17 cellular contexts compared by ENCODE assay signal in genomic region chr1:98075626-98076025, GRCh38.
DNase-seq lines count a peak whose midpoint lies in the region; ATAC-seq and TF ChIP-seq lines count a peak whose summit lies in the region.
"Had no signal": no experiment of that assay in that cellular context is flagged by ENCODE, and none has a peak within 500 bp of the region (broad histone marks: within the 10 kb centered on the region; RNA-seq: fewer than 3 reads in every experiment).

No MANE protein-coding gene starts in this region.

- H4K20me1 ChIP-seq in mammary epithelial cell (ENCODE audit: insufficient read depth, low read length) = no peaks in the 10 kb centered on the region
- H4K20me1 ChIP-seq: BLaER1 treated with 17β-estradiol and CSF1 and Interleukin-3, amounts not matched to agents 10 nM and 100 nM had no signal

- no peaks in the 10 kb centered on the region for H3K4me1 ChIP-seq in mammary epithelial cell (ENCODE audit: insufficient read depth, low read length)
- H3K4me1 ChIP-seq in breast epithelium = no peaks in the 10 kb centered on the region
- H3K4me1 ChIP-seq: A549; BLaER1 treated with 17β-estradiol and CSF1 and Interleukin-3, amounts not matched to agents 10 nM and 100 nM; Caco-2 had no signal

- no peaks in the 10 kb centered on the region for H3K79me2 ChIP-seq in mammary epithelial cell (ENCODE audit: insufficient read depth, low read length)

- H3K27ac ChIP-seq in mammary epithelial cell (ENCODE audit: insufficient read depth, low read depth, low read length) (no peak overlapping the region), breast epithelium (no peak overlapping the region)
- H3K27ac ChIP-seq: 22Rv1; A549; BLaER1 treated with 17β-estradiol and CSF1 and Interleukin-3, amounts not matched to agents 10 nM and 100 nM; C4-2B had no signal

- TF ChIP-seq CTCF in mammary epithelial cell (conservative IDR thresholded peaks at IDR 0.05 in 1 of 2, IDR thresholded peaks at IDR 0.05 in 1 of 2; ENCODE audit: extremely low read depth in 1 of 2, insufficient read depth in 1 of 2, low read depth in 1 of 2, low read length in 2 of 2) (no peak), breast epithelium (IDR thresholded peaks at IDR 0.05) (no peak)

- 100% methylated on average over 1 of the region's 1 CpG for WGBS in mammary epithelial cell (ENCODE audit: low coverage, missing lambda C conversion rate)

- no peaks in the 10 kb centered on the region for H3K27me3 ChIP-seq in mammary epithelial cell (ENCODE audit: insufficient read depth, low read length)
- no peaks in the 10 kb centered on the region for H3K27me3 ChIP-seq in breast epithelium
- H3K27me3 ChIP-seq: BLaER1 treated with 17β-estradiol and CSF1 and Interleukin-3, amounts not matched to agents 10 nM and 100 nM had no signal

- intact Hi-C loops in mammary epithelial cell (cut with micrococcal nuclease) = no loop called here
- intact Hi-C loops in breast epithelium (cut with DNase I; ENCODE audit: low total_unique reads) = no loop called here

- ATAC-seq in HG02885 (IDR thresholded peaks at IDR 0.05; ENCODE audit: poor library complexity, unreplicated experiment) = no peak
- ATAC-seq: A549; CD8-positive, alpha-beta T cell had no signal

- H3K4me3 ChIP-seq in mammary epithelial cell (replicated peaks in 1 of 3; ENCODE audit: insufficient read depth in 1 of 3, low read depth in 2 of 3, low read length in 3 of 3) = no peak overlapping the region
- no peak overlapping the region for H3K4me3 ChIP-seq in breast epithelium
- H3K4me3 ChIP-seq: A549; BLaER1 treated with 17β-estradiol and CSF1 and Interleukin-3, amounts not matched to agents 10 nM and 100 nM had no signal

- H3K9ac ChIP-seq in mammary epithelial cell (ENCODE audit: insufficient read depth, low read length) = no peak overlapping the region
- H3K9ac ChIP-seq: BLaER1 treated with 17β-estradiol and CSF1 and Interleukin-3, amounts not matched to agents 10 nM and 100 nM had no signal

- DNase-seq in mammary epithelial cell = no peak
- DNase-seq in breast epithelium (ENCODE audit: low spot score in 2 of 2) = no peak
- DNase-seq in M059J (ENCODE audit: low read depth) = peak; percentile 76
- DNase-seq in foreskin melanocyte = peak; percentile 44
- DNase-seq in activated naive CD4-positive, alpha-beta T cell treated with Interleukin-2 at 50 U/mL for 16 hours = no peak
- DNase-seq: AML-193; Caco-2; Calu3; CD4-positive, alpha-beta T cell; CD8-positive, alpha-beta T cell; DMS79 treated with DMSO at 0.1 percent for 48 hours; GF-D8 had no signal

- H3K36me3 ChIP-seq in mammary epithelial cell (ENCODE audit: insufficient read depth, low read length) (no peaks in the 10 kb centered on the region), breast epithelium (no peaks in the 10 kb centered on the region)
- H3K36me3 ChIP-seq: BLaER1 treated with 17β-estradiol and CSF1 and Interleukin-3, amounts not matched to agents 10 nM and 100 nM had no signal

- no TSS peak for BruUV-seq in mammary epithelial cell (replicated peaks; lab: Mats Ljungman, UMichigan)

- TF ChIP-seq POLR2A in breast epithelium (IDR thresholded peaks at IDR 0.05) = no peak

- no peak overlapping the region for H3K4me2 ChIP-seq in mammary epithelial cell (ENCODE audit: insufficient read depth, low read depth, low read length)
- H3K4me2 ChIP-seq: A549; BLaER1 treated with 17β-estradiol and CSF1 and Interleukin-3, amounts not matched to agents 10 nM and 100 nM had no signal

- CTCF ChIA-PET in mammary epithelial cell (lab: Charles Lee; ENCODE audit: low non-redundant PET) = no interaction called here

- H3K9me3 ChIP-seq in mammary epithelial cell (replicated peaks; ENCODE audit: insufficient read depth, low read length) (no peaks in the 10 kb centered on the region), breast epithelium (no peaks in the 10 kb centered on the region)
- H3K9me3 ChIP-seq: A549; BLaER1 treated with 17β-estradiol and CSF1 and Interleukin-3, amounts not matched to agents 10 nM and 100 nM; Caco-2 had no signal

- H2AFZ ChIP-seq in mammary epithelial cell (ENCODE audit: low read depth, low read length) = peak overlapping the region; percentile 7

- in situ Hi-C loops in mammary epithelial cell (cut with MboI; ENCODE audit: low sequenced_read_pairs in 2 of 2) = no loop called here

- dilution Hi-C loops in mammary epithelial cell (cut with HindIII; ENCODE audit: low sequenced_read_pairs) = no loop called here

Comparison
In these comparisons a context has a peak if more than half of its experiments do, and no peak if none do; other contexts are left out.
1. DNase-seq: peak in M059J (single experiment) and foreskin melanocyte (single experiment); none in mammary epithelial cell (single experiment), breast epithelium (0 of 2) and activated naive CD4-positive, alpha-beta T cell treated with Interleukin-2 at 50 U/mL for 16 hours (single experiment).